In the genomic region with DNA sequence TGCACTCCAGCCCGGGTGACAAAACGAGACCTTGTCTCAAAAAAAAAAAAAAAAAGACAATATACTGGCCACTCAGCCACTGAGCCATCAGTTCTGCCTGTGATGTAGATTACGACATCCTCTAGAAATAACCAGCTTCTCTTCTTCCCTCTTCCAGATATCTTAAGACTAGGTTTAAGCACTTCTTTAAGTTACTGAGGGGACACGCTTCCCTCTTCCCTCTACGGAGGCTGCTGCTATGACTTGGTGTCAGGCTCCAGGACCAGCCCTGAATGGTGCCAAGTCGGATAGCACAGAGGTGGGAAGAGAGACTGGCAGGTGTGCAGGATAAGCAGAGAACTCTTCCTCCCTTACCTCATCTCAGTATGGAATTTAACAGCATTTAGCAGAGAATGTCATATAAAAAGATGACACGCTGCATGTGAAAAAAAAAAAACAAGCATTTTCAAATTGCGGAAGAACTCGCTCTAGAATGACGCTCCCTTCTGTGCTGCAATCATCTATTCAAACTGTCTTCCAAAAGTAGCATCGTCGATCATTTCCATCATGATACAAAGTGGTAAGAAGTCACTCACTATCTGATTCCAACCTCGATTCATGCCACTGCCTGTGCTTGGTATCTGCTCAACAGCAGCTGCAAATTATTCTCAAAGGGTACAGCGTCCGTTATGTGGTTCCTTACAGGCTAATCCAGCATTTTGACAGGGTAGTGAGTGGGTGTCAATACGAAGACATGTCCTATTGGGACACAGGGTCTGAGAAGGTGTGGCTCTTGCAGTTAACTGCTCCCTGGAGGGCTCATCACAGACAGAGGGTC, we compare ENCODE assay signal across 15 cellular contexts. TPM values are rescaled to one million over a fixed set of nuclear protein-coding genes. Genes with fewer than 3 reads are reported as not detected.
DNase-seq lines count a peak whose midpoint lies in the region; ATAC-seq, FAIRE-seq and TF ChIP-seq lines count a peak whose summit lies in the region.
"Had no signal": no experiment of that assay in that cellular context is flagged by ENCODE, and none has a peak within 500 bp of the region (broad histone marks: within the 10 kb centered on the region; RNA-seq: fewer than 3 reads in every experiment).

No MANE protein-coding gene starts in this region.

- H3K9me3 ChIP-seq in sigmoid colon (no peaks in the 10 kb centered on the region), hepatocyte (ENCODE audit: low read depth) (no peaks in the 10 kb centered on the region)
- H3K9me3 ChIP-seq: prostate gland had no signal

- H3K27ac ChIP-seq in HL-60 (replicated peaks) = peak overlapping the region; percentile 87
- peak overlapping the region in 3 of 4 donors; percentile 31 to 65 (median 60) for H3K27ac ChIP-seq in sigmoid colon
- H3K27ac ChIP-seq in hepatocyte = no peak overlapping the region
- H3K27ac ChIP-seq: prostate gland had no signal

- H3K79me2 ChIP-seq in hepatocyte = peaks cover 34% of the 10 kb centered on the region

- TF ChIP-seq CTCF in HL-60 (IDR thresholded peaks at IDR 0.05; ENCODE audit: insufficient read depth, low read length) = no peak
- TF ChIP-seq CTCF in sigmoid colon (IDR thresholded peaks at IDR 0.05) = no peak
- no peak for TF ChIP-seq CTCF in hepatocyte (IDR thresholded peaks at IDR 0.05; ENCODE audit: poor library complexity)

- TF ChIP-seq POLR2A in sigmoid colon (IDR thresholded peaks at IDR 0.05) = no peak

- H3K9me3 Mint-ChIP-seq in activated naive CD8-positive, alpha-beta T cell treated with anti-CD3 and anti-CD28 coated beads for 36 hours = no peaks in the 10 kb centered on the region
- H3K9me3 Mint-ChIP-seq: activated T-cell treated with anti-CD3 and anti-CD28 coated beads, Interleukin-2, amount 50 U/mL, for 72 hours had no signal

- no peak overlapping the region for H2AFZ ChIP-seq in hepatocyte

- TF ChIP-seq EP300 in sigmoid colon (IDR thresholded peaks at IDR 0.05) = no peak

- 91 to 94% methylated on average over 16 of the region's 16 CpGs for WGBS in sigmoid colon, 2 donors
- WGBS in hepatocyte (ENCODE audit: low lambda C conversion rate, missing lambda C conversion rate) = 97% methylated on average over 16 of the region's 16 CpGs

- no peak overlapping the region for H3K4me2 ChIP-seq in hepatocyte

- H3K4me1 ChIP-seq in sigmoid colon (peaks cover 0 to 20% (median 10%) of the 10 kb centered on the region in 4 donors), hepatocyte (ENCODE audit: insufficient read depth) (no peaks in the 10 kb centered on the region)
- H3K4me1 ChIP-seq: prostate gland had no signal

- intact Hi-C loops in left ventricle myocardium superior (cut with micrococcal nuclease) (no loop called here), sigmoid colon (cut with DNase I) (loop anchor here (5.0 kb wide), 1 partner anchor 42 kb away; no protein-coding TSS in a partner anchor)

- no peaks in the 10 kb centered on the region for H3K27me3 Mint-ChIP-seq in activated naive CD8-positive, alpha-beta T cell treated with anti-CD3 and anti-CD28 coated beads for 36 hours

- ATAC-seq in left ventricle myocardium superior = peak; percentile 16
- ATAC-seq: activated T-cell treated with anti-CD3 and anti-CD28 coated beads, Interleukin-2, amount 50 U/mL, for 72 hours had no signal

- H3K27ac Mint-ChIP-seq in activated naive CD8-positive, alpha-beta T cell treated with anti-CD3 and anti-CD28 coated beads for 36 hours = no peak overlapping the region

- H3K4me3 Mint-ChIP-seq in activated naive CD8-positive, alpha-beta T cell treated with anti-CD3 and anti-CD28 coated beads for 36 hours = no peak overlapping the region
- H3K4me3 Mint-ChIP-seq: activated T-cell treated with anti-CD3 and anti-CD28 coated beads, Interleukin-2, amount 50 U/mL, for 72 hours had no signal

- H4K20me1 ChIP-seq in hepatocyte (ENCODE audit: insufficient read depth, poor library complexity, severe bottlenecking) = no peaks in the 10 kb centered on the region

- H3K9me2 ChIP-seq in hepatocyte (replicated peaks; ENCODE audit: insufficient read depth) = no peaks in the 10 kb centered on the region

- H3K36me3 ChIP-seq in sigmoid colon (peaks cover 0 to 34% (median 4%) of the 10 kb centered on the region in 4 donors), hepatocyte (replicated peaks; ENCODE audit: insufficient read depth, low read depth) (no peaks in the 10 kb centered on the region)
- H3K36me3 ChIP-seq: prostate gland had no signal

- H3K4me3 ChIP-seq in HL-60 (replicated peaks; ENCODE audit: insufficient read depth, low read length) = no peak overlapping the region
- H3K4me3 ChIP-seq in sigmoid colon = no peak overlapping the region
- H3K4me3 ChIP-seq in hepatocyte = no peak overlapping the region
- H3K4me3 ChIP-seq: prostate gland had no signal

- no peaks in the 10 kb centered on the region for H3K27me3 ChIP-seq in HL-60 (ENCODE audit: insufficient read depth, poor library complexity, severe bottlenecking)
- H3K27me3 ChIP-seq in sigmoid colon = no peaks in the 10 kb centered on the region
- H3K27me3 ChIP-seq in hepatocyte = no peaks in the 10 kb centered on the region

- peaks cover 14% of the 10 kb centered on the region for H3K36me3 Mint-ChIP-seq in activated naive CD8-positive, alpha-beta T cell treated with anti-CD3 and anti-CD28 coated beads for 36 hours

- DNase-seq in HL-60 (ENCODE audit: low read depth in 1 of 2, low spot score in 1 of 2) (peak in 1 of 2 experiments; percentile 73), SKM-1 (lab: John Stamatoyannopoulos, UW; ENCODE audit: unreplicated experiment) (peak; percentile 84), left ventricle myocardium superior (no peak), sigmoid colon (no peak), hepatocyte (ENCODE audit: low spot score) (no peak), KBM-7 (no peak), HTR-8/SVneo (ENCODE audit: insufficient read length, low spot score) (no peak)
- DNase-seq in activated naive CD8-positive, alpha-beta T cell treated with anti-CD3 and anti-CD28 coated beads for 36 hours = no peak
- DNase-seq: activated T-cell treated with anti-CD3 and anti-CD28 coated beads, Interleukin-2, amount 50 U/mL, for 72 hours; effector CD4-positive, alpha-beta T cell; NCI-H1436 treated with DMSO at 0.1 percent for 48 hours; NCI-H524; stimulated activated CD4-positive, alpha-beta T cell treated with anti-CD3 and anti-CD28 coated beads, Interleukin-4, amount 100 ng/mL, for 1 hour had no signal

- in situ Hi-C loops in KBM-7 (cut with MboI; ENCODE audit: low pct_unique_long_range_greater_than_20kb, low sequenced_read_pairs) = no loop called here

- FAIRE-seq in HTR-8/SVneo (lab: Jason Lieb, UNC) = no peak
- FAIRE-seq: RCC 7860 had no signal

- peaks cover 30% of the 10 kb centered on the region for H3K4me1 Mint-ChIP-seq in activated naive CD8-positive, alpha-beta T cell treated with anti-CD3 and anti-CD28 coated beads for 36 hours

RNA-seq across cellular contexts. Expression of a gene that starts 13.7 kb away (rescaled TPM):
- 10.1 TPM for total RNA-seq in left ventricle myocardium superior
- 10 to 100 TPM in 2 of 4 donors, 1 to 10 TPM in 2; 7.5 to 11.7 (median 9.7) TPM for total RNA-seq in sigmoid colon
- 10 to 100 TPM in 1 of 3 donors, 1 to 10 TPM in 2; 3.0 to 10.9 (median 4.9) TPM for polyA plus RNA-seq in sigmoid colon
- total RNA-seq in hepatocyte = 17.5 and 21.8 TPM in 2 replicates
- 14.3 and 22.2 TPM in 2 replicates for polyA plus RNA-seq in hepatocyte
- total RNA-seq in activated naive CD8-positive, alpha-beta T cell treated with anti-CD3 and anti-CD28 coated beads for 36 hours = 10 to 100 TPM; 15.7 to 17.1 TPM

RNA-seq across cellular contexts. Expression of a gene that starts 49.9 kb away (rescaled TPM):
- total RNA-seq in left ventricle myocardium superior (45.5 TPM), sigmoid colon (10 to 100 TPM; 42.4 to 72.0 (median 60.5) TPM), hepatocyte (327 and 351 TPM in 2 replicates)
- polyA plus RNA-seq in sigmoid colon (100 to 1,000 TPM in 1 of 3 donors, 10 to 100 TPM in 2; 59.9 to 136 (median 80.5) TPM), hepatocyte (525 and 530 TPM in 2 replicates)
- 10 to 100 TPM; 63.0 to 67.3 TPM for total RNA-seq in activated naive CD8-positive, alpha-beta T cell treated with anti-CD3 and anti-CD28 coated beads for 36 hours

RNA-seq across cellular contexts. Expression of a gene that starts 59.7 kb away (rescaled TPM):
- total RNA-seq in left ventricle myocardium superior (140 TPM), sigmoid colon (100 to 1,000 TPM; 117 to 170 (median 140) TPM), hepatocyte (74.7 and 105 TPM in 2 replicates)
- polyA plus RNA-seq in sigmoid colon (100 to 1,000 TPM; 286 to 382 (median 352) TPM), hepatocyte (429 and 452 TPM in 2 replicates)
- 100 to 1,000 TPM; 203 TPM for total RNA-seq in activated naive CD8-positive, alpha-beta T cell treated with anti-CD3 and anti-CD28 coated beads for 36 hours
